ENCODE assay signal across 29 cellular contexts in the genomic region with DNA sequence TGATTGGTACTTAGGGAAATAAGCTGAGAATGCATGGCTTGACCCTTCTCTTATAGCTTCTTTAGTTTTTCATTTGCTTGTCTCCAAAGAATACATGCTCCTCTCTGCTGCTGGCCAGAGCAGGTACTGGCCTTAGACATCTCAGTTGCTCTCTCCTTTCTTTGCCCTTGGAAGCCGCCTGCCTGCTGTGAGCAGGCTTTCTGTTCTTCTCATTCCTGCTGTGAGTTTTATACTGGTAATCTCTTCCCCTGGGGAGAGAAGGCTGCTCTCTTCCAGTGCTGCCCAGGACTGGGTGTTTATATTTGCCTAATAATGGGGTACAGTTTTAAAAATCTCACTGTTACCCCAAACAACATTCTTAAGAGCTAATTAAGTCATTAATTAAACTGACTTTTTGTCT.
"Had no signal": no experiment of that assay in that cellular context is flagged by ENCODE, and none has a peak within 500 bp of the region (broad histone marks: within the 10 kb centered on the region; RNA-seq: fewer than 3 reads in every experiment).

No MANE protein-coding gene starts in this region.

- H3K27ac ChIP-seq: breast epithelium, colonic mucosa, dorsolateral prefrontal cortex, esophagus muscularis mucosa, neutrophil, ovary, psoas muscle, right atrium auricular region, spleen, thoracic aorta had no signal

- H3K4me3 ChIP-seq: breast epithelium, colonic mucosa, dorsolateral prefrontal cortex, esophagus muscularis mucosa, ovary, psoas muscle, right atrium auricular region, spleen, thoracic aorta had no signal

- H3K4me1 ChIP-seq: breast epithelium, colonic mucosa, psoas muscle, right atrium auricular region, spleen had no signal

- DNase-seq: activated B cell treated with CpG ODN at 0.5 μM for 24 hours; activated CD4-positive, alpha-beta memory T cell treated with anti-CD3 and anti-CD28 coated beads for 36 hours; activated CD4-positive, alpha-beta T cell treated with anti-CD3 and anti-CD28 coated beads for 36 hours; activated naive CD4-positive, alpha-beta T cell treated with Interleukin-2 at 50 U/mL for 16 hours; activated naive CD8-positive, alpha-beta T cell treated with anti-CD3 and anti-CD28 coated beads for 36 hours; activated T-cell treated with anti-CD3 and anti-CD28 coated beads, Interleukin-2, amount 50 U/mL, for 48 hours; colonic mucosa; dorsolateral prefrontal cortex; effector memory CD8-positive, alpha-beta T cell; glutamatergic neuron; hippocampal formation; left ventricle myocardium superior; mammary epithelial cell; midbrain; natural killer cell; ovary; psoas muscle; spleen; stimulated activated CD4-positive, alpha-beta T cell treated with anti-CD3 and anti-CD28 coated beads, Interleukin-4, amount 100 ng/mL, for 1 hour; stimulated activated naive CD4-positive, alpha-beta T cell; T-helper 1 cell had no signal

- H3K27me3 ChIP-seq: breast epithelium, colonic mucosa, dorsolateral prefrontal cortex, esophagus muscularis mucosa, neutrophil, ovary, right atrium auricular region, spleen had no signal

- H3K9me3 ChIP-seq: breast epithelium, colonic mucosa, esophagus muscularis mucosa, neutrophil, ovary, psoas muscle, right atrium auricular region, spleen, thoracic aorta had no signal

- H3K9me3 Mint-ChIP-seq: type B pancreatic cell had no signal

- H3K4me3 Mint-ChIP-seq: activated B cell treated with CpG ODN at 0.5 μM for 24 hours; activated CD4-positive, alpha-beta memory T cell treated with anti-CD3 and anti-CD28 coated beads for 36 hours; activated CD4-positive, alpha-beta T cell treated with anti-CD3 and anti-CD28 coated beads for 36 hours; activated naive CD8-positive, alpha-beta T cell treated with anti-CD3 and anti-CD28 coated beads for 36 hours; central memory CD8-positive, alpha-beta T cell; effector memory CD8-positive, alpha-beta T cell; natural killer cell; type B pancreatic cell had no signal

- H3K4me1 Mint-ChIP-seq: activated B cell treated with CpG ODN at 0.5 μM for 24 hours; activated CD4-positive, alpha-beta T cell treated with anti-CD3 and anti-CD28 coated beads for 36 hours; activated naive CD8-positive, alpha-beta T cell treated with anti-CD3 and anti-CD28 coated beads for 36 hours; central memory CD8-positive, alpha-beta T cell; natural killer cell had no signal

- H3K36me3 ChIP-seq: breast epithelium, colonic mucosa, esophagus muscularis mucosa, neutrophil, ovary, right atrium auricular region, spleen, thoracic aorta had no signal

- H3K36me3 Mint-ChIP-seq: activated CD4-positive, alpha-beta memory T cell treated with anti-CD3 and anti-CD28 coated beads for 36 hours; activated naive CD8-positive, alpha-beta T cell treated with anti-CD3 and anti-CD28 coated beads for 36 hours; natural killer cell; type B pancreatic cell had no signal

- ATAC-seq: activated CD4-positive, alpha-beta T cell treated with anti-CD3 and anti-CD28 coated beads for 36 hours; effector memory CD8-positive, alpha-beta T cell; left ventricle myocardium superior; natural killer cell; psoas muscle had no signal

- H3K27me3 Mint-ChIP-seq: activated B cell treated with CpG ODN at 0.5 μM for 24 hours; activated CD4-positive, alpha-beta memory T cell treated with anti-CD3 and anti-CD28 coated beads for 36 hours; activated CD4-positive, alpha-beta T cell treated with anti-CD3 and anti-CD28 coated beads for 36 hours; activated naive CD8-positive, alpha-beta T cell treated with anti-CD3 and anti-CD28 coated beads for 36 hours; central memory CD8-positive, alpha-beta T cell; effector memory CD8-positive, alpha-beta T cell; type B pancreatic cell had no signal

- H3K27ac Mint-ChIP-seq: activated B cell treated with CpG ODN at 0.5 μM for 24 hours; activated CD4-positive, alpha-beta memory T cell treated with anti-CD3 and anti-CD28 coated beads for 36 hours; activated CD4-positive, alpha-beta T cell treated with anti-CD3 and anti-CD28 coated beads for 36 hours; activated naive CD8-positive, alpha-beta T cell treated with anti-CD3 and anti-CD28 coated beads for 36 hours; effector memory CD8-positive, alpha-beta T cell; natural killer cell; type B pancreatic cell had no signal

- FAIRE-seq: frontal cortex had no signal
